ENCODE assay signal across 8 cellular contexts in genomic region chrX:23989689-23990088, GRCh38.
"Had no signal": no experiment of that assay in that cellular context is flagged by ENCODE, and none has a peak within 500 bp of the region (broad histone marks: within the 10 kb centered on the region; RNA-seq: fewer than 3 reads in every experiment).

No MANE protein-coding gene starts in this region.

- H3K27ac ChIP-seq: GM23248, HL-60 had no signal

- H3K9ac ChIP-seq: GM23248 had no signal

- DNase-seq: GM23248, GOT3, H9, HCEC 1CT, HFFc6, KG1 had no signal

- H3K4me3 ChIP-seq: GM23248 had no signal

- FAIRE-seq: HepG2 had no signal
